In the genomic region with DNA sequence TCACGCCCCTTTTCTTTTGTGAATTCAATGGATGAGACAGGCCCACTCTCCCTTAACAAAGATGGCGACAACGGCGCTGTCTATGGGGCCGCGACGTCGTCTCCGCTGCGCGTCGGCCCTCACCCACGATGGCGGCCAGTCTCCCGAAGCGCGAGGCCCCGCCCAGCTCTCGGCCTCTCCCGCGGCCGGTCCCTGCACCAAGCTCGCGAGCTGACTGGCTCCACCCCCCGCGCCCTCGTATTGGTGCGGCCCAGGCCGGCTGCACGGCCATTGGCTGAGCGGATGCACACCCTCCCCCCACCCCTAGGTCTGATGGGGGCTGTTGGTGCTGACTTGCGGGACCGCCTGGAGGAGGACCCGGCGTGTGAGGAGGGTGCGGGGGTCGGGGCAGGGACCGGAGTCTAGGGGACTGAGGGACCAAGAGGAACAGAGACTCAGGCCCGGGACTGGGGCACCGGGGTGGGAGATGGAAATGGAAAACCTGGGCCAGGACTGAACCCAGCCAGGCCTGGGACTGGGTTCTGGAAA, we compare ENCODE assay signal across 1 cellular context.
TF ChIP-seq lines count a peak whose summit lies in the region.

No MANE protein-coding gene starts in this region.

TF ChIP-seq in GM23338, 12 proteins besides CTCF, POLR2A, EP300 and RAD21:
- TF ChIP-seq, protein P1, sequence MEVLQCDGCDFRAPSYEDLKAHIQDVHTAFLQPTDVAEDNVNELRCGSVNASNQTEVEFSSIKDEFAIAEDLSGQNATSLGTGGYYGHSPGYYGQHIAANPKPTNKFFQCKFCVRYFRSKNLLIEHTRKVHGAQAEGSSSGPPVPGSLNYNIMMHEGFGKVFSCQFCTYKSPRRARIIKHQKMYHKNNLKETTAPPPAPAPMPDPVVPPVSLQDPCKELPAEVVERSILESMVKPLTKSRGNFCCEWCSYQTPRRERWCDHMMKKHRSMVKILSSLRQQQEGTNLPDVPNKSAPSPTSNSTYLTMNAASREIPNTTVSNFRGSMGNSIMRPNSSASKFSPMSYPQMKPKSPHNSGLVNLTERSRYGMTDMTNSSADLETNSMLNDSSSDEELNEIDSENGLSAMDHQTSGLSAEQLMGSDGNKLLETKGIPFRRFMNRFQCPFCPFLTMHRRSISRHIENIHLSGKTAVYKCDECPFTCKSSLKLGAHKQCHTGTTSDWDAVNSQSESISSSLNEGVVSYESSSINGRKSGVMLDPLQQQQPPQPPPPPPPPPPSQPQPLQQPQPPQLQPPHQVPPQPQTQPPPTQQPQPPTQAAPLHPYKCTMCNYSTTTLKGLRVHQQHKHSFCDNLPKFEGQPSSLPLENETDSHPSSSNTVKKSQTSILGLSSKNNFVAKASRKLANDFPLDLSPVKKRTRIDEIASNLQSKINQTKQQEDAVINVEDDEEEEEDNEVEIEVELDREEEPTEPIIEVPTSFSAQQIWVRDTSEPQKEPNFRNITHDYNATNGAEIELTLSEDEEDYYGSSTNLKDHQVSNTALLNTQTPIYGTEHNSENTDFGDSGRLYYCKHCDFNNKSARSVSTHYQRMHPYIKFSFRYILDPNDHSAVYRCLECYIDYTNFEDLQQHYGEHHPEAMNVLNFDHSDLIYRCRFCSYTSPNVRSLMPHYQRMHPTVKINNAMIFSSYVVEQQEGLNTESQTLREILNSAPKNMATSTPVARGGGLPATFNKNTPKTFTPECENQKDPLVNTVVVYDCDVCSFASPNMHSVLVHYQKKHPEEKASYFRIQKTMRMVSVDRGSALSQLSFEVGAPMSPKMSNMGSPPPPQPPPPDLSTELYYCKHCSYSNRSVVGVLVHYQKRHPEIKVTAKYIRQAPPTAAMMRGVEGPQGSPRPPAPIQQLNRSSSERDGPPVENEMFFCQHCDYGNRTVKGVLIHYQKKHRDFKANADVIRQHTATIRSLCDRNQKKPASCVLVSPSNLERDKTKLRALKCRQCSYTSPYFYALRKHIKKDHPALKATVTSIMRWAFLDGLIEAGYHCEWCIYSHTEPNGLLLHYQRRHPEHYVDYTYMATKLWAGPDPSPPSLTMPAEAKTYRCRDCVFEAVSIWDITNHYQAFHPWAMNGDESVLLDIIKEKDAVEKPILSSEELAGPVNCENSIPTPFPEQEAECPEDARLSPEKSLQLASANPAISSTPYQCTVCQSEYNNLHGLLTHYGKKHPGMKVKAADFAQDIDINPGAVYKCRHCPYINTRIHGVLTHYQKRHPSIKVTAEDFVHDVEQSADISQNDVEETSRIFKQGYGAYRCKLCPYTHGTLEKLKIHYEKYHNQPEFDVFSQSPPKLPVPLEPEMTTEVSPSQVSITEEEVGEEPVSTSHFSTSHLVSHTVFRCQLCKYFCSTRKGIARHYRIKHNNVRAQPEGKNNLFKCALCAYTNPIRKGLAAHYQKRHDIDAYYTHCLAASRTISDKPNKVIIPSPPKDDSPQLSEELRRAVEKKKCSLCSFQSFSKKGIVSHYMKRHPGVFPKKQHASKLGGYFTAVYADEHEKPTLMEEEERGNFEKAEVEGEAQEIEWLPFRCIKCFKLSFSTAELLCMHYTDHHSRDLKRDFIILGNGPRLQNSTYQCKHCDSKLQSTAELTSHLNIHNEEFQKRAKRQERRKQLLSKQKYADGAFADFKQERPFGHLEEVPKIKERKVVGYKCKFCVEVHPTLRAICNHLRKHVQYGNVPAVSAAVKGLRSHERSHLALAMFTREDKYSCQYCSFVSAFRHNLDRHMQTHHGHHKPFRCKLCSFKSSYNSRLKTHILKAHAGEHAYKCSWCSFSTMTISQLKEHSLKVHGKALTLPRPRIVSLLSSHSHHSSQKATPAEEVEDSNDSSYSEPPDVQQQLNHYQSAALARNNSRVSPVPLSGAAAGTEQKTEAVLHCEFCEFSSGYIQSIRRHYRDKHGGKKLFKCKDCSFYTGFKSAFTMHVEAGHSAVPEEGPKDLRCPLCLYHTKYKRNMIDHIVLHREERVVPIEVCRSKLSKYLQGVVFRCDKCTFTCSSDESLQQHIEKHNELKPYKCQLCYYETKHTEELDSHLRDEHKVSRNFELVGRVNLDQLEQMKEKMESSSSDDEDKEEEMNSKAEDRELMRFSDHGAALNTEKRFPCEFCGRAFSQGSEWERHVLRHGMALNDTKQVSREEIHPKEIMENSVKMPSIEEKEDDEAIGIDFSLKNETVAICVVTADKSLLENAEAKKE (CRISPR knock-in tag; IDR thresholded peaks at IDR 0.05): no peak
- TF ChIP-seq, protein P2, sequence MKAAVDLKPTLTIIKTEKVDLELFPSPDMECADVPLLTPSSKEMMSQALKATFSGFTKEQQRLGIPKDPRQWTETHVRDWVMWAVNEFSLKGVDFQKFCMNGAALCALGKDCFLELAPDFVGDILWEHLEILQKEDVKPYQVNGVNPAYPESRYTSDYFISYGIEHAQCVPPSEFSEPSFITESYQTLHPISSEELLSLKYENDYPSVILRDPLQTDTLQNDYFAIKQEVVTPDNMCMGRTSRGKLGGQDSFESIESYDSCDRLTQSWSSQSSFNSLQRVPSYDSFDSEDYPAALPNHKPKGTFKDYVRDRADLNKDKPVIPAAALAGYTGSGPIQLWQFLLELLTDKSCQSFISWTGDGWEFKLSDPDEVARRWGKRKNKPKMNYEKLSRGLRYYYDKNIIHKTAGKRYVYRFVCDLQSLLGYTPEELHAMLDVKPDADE (IDR thresholded peaks at IDR 0.05): peak; percentile 60; the same call in 1 of the 2 replicates
- TF ChIP-seq, protein P3, sequence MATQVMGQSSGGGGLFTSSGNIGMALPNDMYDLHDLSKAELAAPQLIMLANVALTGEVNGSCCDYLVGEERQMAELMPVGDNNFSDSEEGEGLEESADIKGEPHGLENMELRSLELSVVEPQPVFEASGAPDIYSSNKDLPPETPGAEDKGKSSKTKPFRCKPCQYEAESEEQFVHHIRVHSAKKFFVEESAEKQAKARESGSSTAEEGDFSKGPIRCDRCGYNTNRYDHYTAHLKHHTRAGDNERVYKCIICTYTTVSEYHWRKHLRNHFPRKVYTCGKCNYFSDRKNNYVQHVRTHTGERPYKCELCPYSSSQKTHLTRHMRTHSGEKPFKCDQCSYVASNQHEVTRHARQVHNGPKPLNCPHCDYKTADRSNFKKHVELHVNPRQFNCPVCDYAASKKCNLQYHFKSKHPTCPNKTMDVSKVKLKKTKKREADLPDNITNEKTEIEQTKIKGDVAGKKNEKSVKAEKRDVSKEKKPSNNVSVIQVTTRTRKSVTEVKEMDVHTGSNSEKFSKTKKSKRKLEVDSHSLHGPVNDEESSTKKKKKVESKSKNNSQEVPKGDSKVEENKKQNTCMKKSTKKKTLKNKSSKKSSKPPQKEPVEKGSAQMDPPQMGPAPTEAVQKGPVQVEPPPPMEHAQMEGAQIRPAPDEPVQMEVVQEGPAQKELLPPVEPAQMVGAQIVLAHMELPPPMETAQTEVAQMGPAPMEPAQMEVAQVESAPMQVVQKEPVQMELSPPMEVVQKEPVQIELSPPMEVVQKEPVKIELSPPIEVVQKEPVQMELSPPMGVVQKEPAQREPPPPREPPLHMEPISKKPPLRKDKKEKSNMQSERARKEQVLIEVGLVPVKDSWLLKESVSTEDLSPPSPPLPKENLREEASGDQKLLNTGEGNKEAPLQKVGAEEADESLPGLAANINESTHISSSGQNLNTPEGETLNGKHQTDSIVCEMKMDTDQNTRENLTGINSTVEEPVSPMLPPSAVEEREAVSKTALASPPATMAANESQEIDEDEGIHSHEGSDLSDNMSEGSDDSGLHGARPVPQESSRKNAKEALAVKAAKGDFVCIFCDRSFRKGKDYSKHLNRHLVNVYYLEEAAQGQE (IDR thresholded peaks at IDR 0.05; ENCODE audit: unreplicated experiment): no peak
- peak; percentile 91 for TF ChIP-seq POLR2AphosphoS5 (IDR thresholded peaks at IDR 0.05; ENCODE audit: low read depth)
- TF ChIP-seq ZNF114 (CRISPR knock-in tag; IDR thresholded peaks at IDR 0.05): no peak
- peak; percentile 88 for TF ChIP-seq CREB1 (CRISPR knock-in tag; IDR thresholded peaks at IDR 0.05; ENCODE audit: low read depth)
- TF ChIP-seq NANOG (IDR thresholded peaks at IDR 0.05; ENCODE audit: borderline replicate concordance): no peak
- no peak for TF ChIP-seq ZNF331 (CRISPR knock-in tag; IDR thresholded peaks at IDR 0.05; ENCODE audit: low read depth)
